Comparison of ENCODE assay signal across 1 cellular context in the genomic region with DNA sequence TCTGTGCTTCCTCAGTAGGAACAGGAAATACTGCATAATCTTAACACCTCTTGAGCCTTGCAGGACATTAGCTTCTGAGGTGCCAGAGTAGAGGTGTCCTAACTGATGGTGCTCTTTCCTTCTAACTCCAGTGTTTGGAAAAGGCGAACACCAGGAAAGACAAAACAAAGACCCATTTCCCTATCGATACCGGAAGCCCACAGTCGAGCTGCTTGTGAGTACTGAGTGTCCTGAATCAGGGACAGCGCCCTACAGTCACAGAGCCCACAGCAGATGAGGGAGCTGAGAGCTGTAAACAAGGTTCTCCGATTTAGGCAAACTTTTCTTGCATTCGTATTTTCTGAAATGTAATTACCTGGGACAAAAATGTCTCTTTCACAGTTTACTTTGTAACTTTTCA.
TF ChIP-seq lines count a peak whose summit lies in the region.

No MANE protein-coding gene starts in this region.

TF ChIP-seq in IMR-90, 13 proteins besides CTCF, POLR2A, EP300 and RAD21:
- TF ChIP-seq, protein P1, sequence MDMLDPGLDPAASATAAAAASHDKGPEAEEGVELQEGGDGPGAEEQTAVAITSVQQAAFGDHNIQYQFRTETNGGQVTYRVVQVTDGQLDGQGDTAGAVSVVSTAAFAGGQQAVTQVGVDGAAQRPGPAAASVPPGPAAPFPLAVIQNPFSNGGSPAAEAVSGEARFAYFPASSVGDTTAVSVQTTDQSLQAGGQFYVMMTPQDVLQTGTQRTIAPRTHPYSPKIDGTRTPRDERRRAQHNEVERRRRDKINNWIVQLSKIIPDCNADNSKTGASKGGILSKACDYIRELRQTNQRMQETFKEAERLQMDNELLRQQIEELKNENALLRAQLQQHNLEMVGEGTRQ (IDR thresholded peaks at IDR 0.05; ENCODE audit: low read depth, low read length) = no peak
- no peak for TF ChIP-seq MAFK (IDR thresholded peaks at IDR 0.05; ENCODE audit: low read depth, low read length)
- TF ChIP-seq MAZ (IDR thresholded peaks at IDR 0.05; ENCODE audit: borderline replicate concordance, low read depth, low read length) = no peak
TF ChIP-seq in IMR-90: peak in this region for 0.
